Comparison of ENCODE assay signal across 8 cellular contexts in genomic region chr6:142207265-142207877, GRCh38.
A peak's percentile ranks its signal among the peaks of the same experiment; 100 is the strongest.
DNase-seq lines count a peak whose midpoint lies in the region; ATAC-seq, FAIRE-seq and TF ChIP-seq lines count a peak whose summit lies in the region.

No MANE protein-coding gene starts in this region.

- WGBS in liver, result 51% methylated on average over 4 of the region's 4 CpGs
- 82% methylated on average over 4 of the region's 4 CpGs for WGBS in suprapubic skin

- peak; percentile 85 for TF ChIP-seq CTCF in C4-2B (conservative IDR thresholded peaks at IDR 0.05)
- peak; percentile 79 for TF ChIP-seq CTCF in KMS-11 (conservative IDR thresholded peaks at IDR 0.05; ENCODE audit: low read depth, low read length)
- TF ChIP-seq CTCF in liver (IDR thresholded peaks at IDR 0.05; ENCODE audit: low read depth, low read length, missing input control), result peak; percentile 93
- peak; percentile 13 to 41 for TF ChIP-seq CTCF in suprapubic skin (IDR thresholded peaks at IDR 0.05)

- H3K9ac ChIP-seq in KMS-11 (no peak overlapping the region), liver (ENCODE audit: low read depth in 1 of 2, low read length in 2 of 2) (no peak overlapping the region)

- H3K4me3 ChIP-seq in KMS-11 (IDR thresholded peaks at IDR 0.05; ENCODE audit: insufficient read depth, low read depth, low read length), result no peak overlapping the region
- H3K4me3 ChIP-seq in liver (ENCODE audit: low read depth in 1 of 3, low read length in 3 of 3), result no peak overlapping the region
- no peak overlapping the region for H3K4me3 ChIP-seq in suprapubic skin

- H3K4me1 ChIP-seq in KMS-11 (ENCODE audit: low read depth, poor library complexity, severe bottlenecking) (no peaks in the 10 kb centered on the region), liver (ENCODE audit: control insufficient read depth in 4 of 4, insufficient read depth in 4 of 4, low read length in 3 of 4) (no peaks in the 10 kb centered on the region), suprapubic skin (no peaks in the 10 kb centered on the region)

- peak; percentile 82 for ATAC-seq in GM19324 (IDR thresholded peaks at IDR 0.05; ENCODE audit: low FRiP score, unreplicated experiment)

- no peak for TF ChIP-seq EP300 in suprapubic skin (IDR thresholded peaks at IDR 0.05)

- H3K27ac ChIP-seq in C4-2B, result no peak overlapping the region
- H3K27ac ChIP-seq in KMS-11, result no peak overlapping the region
- no peak overlapping the region for H3K27ac ChIP-seq in liver (ENCODE audit: low read depth in 1 of 2, low read length in 2 of 2)
- no peak overlapping the region for H3K27ac ChIP-seq in suprapubic skin

- H4K20me1 ChIP-seq in KMS-11 (ENCODE audit: insufficient read depth), result no peaks in the 10 kb centered on the region

- no peak overlapping the region for H2AFZ ChIP-seq in KMS-11 (ENCODE audit: low read depth)

- H3K36me3 ChIP-seq in KMS-11 (ENCODE audit: insufficient read depth), result peaks cover 6% of the 10 kb centered on the region; the same call in 1 of the 2 replicates
- H3K36me3 ChIP-seq in liver (ENCODE audit: control insufficient read depth in 4 of 4, insufficient read depth in 3 of 4, low read depth in 1 of 4, low read length in 3 of 4), result peaks cover 3 to 15% (median 9%) of the 10 kb centered on the region in 4 donors
- H3K36me3 ChIP-seq in suprapubic skin, result peaks cover 41% of the 10 kb centered on the region

- H3K9me3 ChIP-seq in liver (ENCODE audit: control insufficient read depth in 4 of 4, low read length in 3 of 4), result no peaks in the 10 kb centered on the region
- no peaks in the 10 kb centered on the region for H3K9me3 ChIP-seq in suprapubic skin

- H3K79me2 ChIP-seq in KMS-11 (ENCODE audit: insufficient read depth, low read depth), result no peaks in the 10 kb centered on the region

- H3K27me3 ChIP-seq in KMS-11 (ENCODE audit: insufficient read depth, low read depth), result no peaks in the 10 kb centered on the region
- no peaks in the 10 kb centered on the region for H3K27me3 ChIP-seq in liver (ENCODE audit: control insufficient read depth in 4 of 4, insufficient read depth in 4 of 4, low read length in 3 of 4)
- no peaks in the 10 kb centered on the region for H3K27me3 ChIP-seq in suprapubic skin

- no peak overlapping the region for H3K4me2 ChIP-seq in KMS-11

- FAIRE-seq in TTC549 (lab: Jason Lieb, UNC), result peak; percentile 47

- peak; percentile 55 for DNase-seq in cerebellar cortex (ENCODE audit: low spot score)
- DNase-seq in suprapubic skin (ENCODE audit: low spot score in 2 of 2), result no peak
- no peak for DNase-seq in NOMO-1 treated with dmso at 0.1 percent for 144 hours (lab: John Stamatoyannopoulos, UW; ENCODE audit: unreplicated experiment)

- no peak for TF ChIP-seq POLR2A in suprapubic skin (IDR thresholded peaks at IDR 0.05)

- TF ChIP-seq RAD21 in liver (IDR thresholded peaks at IDR 0.05), result peak; percentile 98 to 99

TF ChIP-seq in liver, 16 proteins besides CTCF, POLR2A, EP300 and RAD21:
- TF ChIP-seq EGR1 (IDR thresholded peaks at IDR 0.05; ENCODE audit: low read depth in 2 of 2), result no peak
- no peak for TF ChIP-seq FOXA2 (IDR thresholded peaks at IDR 0.05)
- TF ChIP-seq RXRA (IDR thresholded peaks at IDR 0.05), result no peak
- no peak for TF ChIP-seq FOXA1 (IDR thresholded peaks at IDR 0.05)
- no peak for TF ChIP-seq HNF4A (conservative IDR thresholded peaks at IDR 0.05)
- no peak for TF ChIP-seq ZBTB33 (IDR thresholded peaks at IDR 0.05)
TF ChIP-seq in liver: peak in this region for 0.

Comparison
In these comparisons a context has a peak if more than half of its experiments do, and no peak if none do; other contexts are left out.
1. CTCF ChIP-seq: peak in every context shown above with its lines; median percentile 93 in liver; 85 in C4-2B; 79 in KMS-11; 27 in suprapubic skin.